Comparison of ENCODE assay signal across 15 cellular contexts in the genomic region with DNA sequence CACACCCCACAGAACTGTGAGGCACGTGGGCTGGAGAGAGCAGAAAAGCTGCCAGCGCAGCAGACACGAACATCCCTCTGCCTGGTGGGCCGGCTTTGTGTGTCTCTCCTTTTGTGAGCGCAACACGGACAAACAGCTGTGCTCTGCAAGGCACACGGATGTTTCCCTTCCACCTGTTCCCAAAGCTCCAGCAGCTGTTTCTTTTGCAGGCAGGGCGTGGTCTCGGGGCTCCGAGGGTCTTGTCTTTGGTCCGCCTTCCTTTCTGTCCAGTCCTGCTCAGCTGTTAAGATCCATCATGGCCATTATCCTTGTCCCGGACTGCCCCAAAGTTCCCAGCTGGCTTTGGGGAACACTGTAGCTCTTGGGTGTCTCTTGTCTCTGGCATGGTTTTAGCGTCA.
"Had no signal": no experiment of that assay in that cellular context is flagged by ENCODE, and none has a peak within 500 bp of the region (broad histone marks: within the 10 kb centered on the region; RNA-seq: fewer than 3 reads in every experiment).

No MANE protein-coding gene starts in this region.

- H3K4me3 Mint-ChIP-seq: effector memory CD8-positive, alpha-beta T cell; natural killer cell had no signal

- H3K9ac ChIP-seq: parathyroid adenoma had no signal

- H3K9me3 Mint-ChIP-seq: effector memory CD8-positive, alpha-beta T cell; natural killer cell had no signal

- DNase-seq: effector memory CD8-positive, alpha-beta T cell; esophagus squamous epithelium; foreskin fibroblast; kidney glomerular epithelial cell; mammary epithelial cell; natural killer cell; retina; stimulated activated CD4-positive, alpha-beta T cell treated with anti-CD3 and anti-CD28 coated beads, Interleukin-2, amount 100 ng/mL, for 48 hours; stimulated activated naive CD4-positive, alpha-beta T cell treated with Interleukin-2 at 50 U/mL for 16 hours; trophoblast cell had no signal

- H3K4me3 ChIP-seq: esophagus squamous epithelium, gastroesophageal sphincter, prostate gland, smooth muscle cell had no signal

- H3K79me2 ChIP-seq: parathyroid adenoma had no signal

- H2AFZ ChIP-seq: parathyroid adenoma had no signal

- ATAC-seq: effector memory CD8-positive, alpha-beta T cell; gastroesophageal sphincter; natural killer cell; sciatic nerve had no signal

- H3K4me1 ChIP-seq: esophagus squamous epithelium, gastroesophageal sphincter, parathyroid adenoma, prostate gland had no signal

- H3K9me3 ChIP-seq: esophagus squamous epithelium, gastroesophageal sphincter, prostate gland had no signal

- H3K27ac Mint-ChIP-seq: natural killer cell had no signal

- H3K27ac ChIP-seq: esophagus squamous epithelium, gastroesophageal sphincter, parathyroid adenoma, prostate gland had no signal

- H3K36me3 ChIP-seq: prostate gland had no signal

- H3K27me3 Mint-ChIP-seq: effector memory CD8-positive, alpha-beta T cell had no signal

- H3K27me3 ChIP-seq: esophagus squamous epithelium, gastroesophageal sphincter had no signal

- H3K4me2 ChIP-seq: smooth muscle cell had no signal
